Comparison of ENCODE assay signal across 9 cellular contexts in genomic region chr1:247104965-247105364, GRCh38. TPM values are rescaled to one million over a fixed set of nuclear protein-coding genes. Genes with fewer than 3 reads are reported as not detected.
DNase-seq lines count a peak whose midpoint lies in the region; ATAC-seq and TF ChIP-seq lines count a peak whose summit lies in the region.
"Had no signal": no experiment of that assay in that cellular context is flagged by ENCODE, and none has a peak within 500 bp of the region (broad histone marks: within the 10 kb centered on the region; RNA-seq: fewer than 3 reads in every experiment).

No MANE protein-coding gene starts in this region.

- H3K36me3 Mint-ChIP-seq in activated T-helper 17 cell treated with anti-CD3 and anti-CD28 coated beads, Interleukin-2, amount 50 U/mL, for 72 hours (ENCODE audit: low read depth), result peaks cover 33% of the 10 kb centered on the region

- peaks cover 22% of the 10 kb centered on the region for H3K36me3 ChIP-seq in lower lobe of right lung
- H3K36me3 ChIP-seq in upper lobe of right lung, result peaks cover 22% of the 10 kb centered on the region

- TF ChIP-seq CTCF in lower lobe of right lung (IDR thresholded peaks at IDR 0.05) (no peak), upper lobe of right lung (IDR thresholded peaks at IDR 0.05) (no peak)

- H3K9me3 Mint-ChIP-seq in activated T-helper 17 cell treated with anti-CD3 and anti-CD28 coated beads, Interleukin-2, amount 50 U/mL, for 72 hours, result peaks cover 8% of the 10 kb centered on the region

- H3K4me3 ChIP-seq in right cardiac atrium (ENCODE audit: low read length) (peak overlapping the region; percentile 95), lower lobe of right lung (peak overlapping the region; percentile 82), upper lobe of right lung (peak overlapping the region; percentile 68)

- intact Hi-C loops in right cardiac atrium (cut with DNase I) (no loop called here), left cardiac atrium (cut with DNase I) (no loop called here), lower lobe of right lung (cut with DNase I) (no loop called here), upper lobe of right lung (cut with DNase I) (no loop called here)

- no peak for DNase-seq in right cardiac atrium
- DNase-seq in left cardiac atrium, result no peak
- DNase-seq in lower lobe of right lung, result no peak
- DNase-seq in upper lobe of right lung, result no peak
- DNase-seq in activated gamma-delta T cell treated with Interleukin-2 at 50 U/mL for 16 hours, result no peak
- DNase-seq in stimulated activated CD4-positive, alpha-beta T cell treated with anti-CD3 and anti-CD28 coated beads, Interleukin-4, amount 100 ng/mL, for 4 hours, result no peak

- no peak overlapping the region for H3K27ac Mint-ChIP-seq in activated T-helper 17 cell treated with anti-CD3 and anti-CD28 coated beads, Interleukin-2, amount 50 U/mL, for 72 hours

- H3K4me1 ChIP-seq in right cardiac atrium (ENCODE audit: control insufficient read depth, insufficient read depth, low read length) (no peaks in the 10 kb centered on the region), lower lobe of right lung (peaks cover 5% of the 10 kb centered on the region), upper lobe of right lung (peaks cover 18% of the 10 kb centered on the region)
- H3K4me1 ChIP-seq: Caco-2 had no signal

- H3K9me3 ChIP-seq in right cardiac atrium (ENCODE audit: control insufficient read depth, low read length) (no peaks in the 10 kb centered on the region), lower lobe of right lung (peaks cover 20% of the 10 kb centered on the region), upper lobe of right lung (peaks cover 22% of the 10 kb centered on the region)

- H3K4me1 Mint-ChIP-seq in activated T-helper 17 cell treated with anti-CD3 and anti-CD28 coated beads, Interleukin-2, amount 50 U/mL, for 72 hours, result no peaks in the 10 kb centered on the region

- peak overlapping the region; percentile 81 for H3K4me3 Mint-ChIP-seq in activated T-helper 17 cell treated with anti-CD3 and anti-CD28 coated beads, Interleukin-2, amount 50 U/mL, for 72 hours

- no peak for ATAC-seq in right cardiac atrium
- ATAC-seq in left cardiac atrium, result no peak
- ATAC-seq in activated T-helper 17 cell treated with anti-CD3 and anti-CD28 coated beads, Interleukin-2, amount 50 U/mL, for 72 hours (replicated peaks), result no peak
- no peak for ATAC-seq in lower lobe of right lung
- no peak for ATAC-seq in upper lobe of right lung
- no peak for ATAC-seq in GM21381 (IDR thresholded peaks at IDR 0.05; ENCODE audit: unreplicated experiment)

- H3K27me3 ChIP-seq in right cardiac atrium (ENCODE audit: control insufficient read depth, insufficient read depth), result no peaks in the 10 kb centered on the region
- no peaks in the 10 kb centered on the region for H3K27me3 ChIP-seq in lower lobe of right lung (ENCODE audit: low read depth)
- H3K27me3 ChIP-seq in upper lobe of right lung, result no peaks in the 10 kb centered on the region

- peaks cover 25% of the 10 kb centered on the region for H3K27me3 Mint-ChIP-seq in activated T-helper 17 cell treated with anti-CD3 and anti-CD28 coated beads, Interleukin-2, amount 50 U/mL, for 72 hours

- no peak overlapping the region for H3K27ac ChIP-seq in right cardiac atrium (ENCODE audit: low read length)
- H3K27ac ChIP-seq in lower lobe of right lung, result no peak overlapping the region
- H3K27ac ChIP-seq in upper lobe of right lung, result no peak overlapping the region

- WGBS in right cardiac atrium, result 80% methylated on average over 13 of the region's 13 CpGs

RNA-seq across cellular contexts. Expression of gene ZNF669, which starts 0.8 kb away (rescaled TPM):
- total RNA-seq in right cardiac atrium, result 1 to 10 TPM; 3.2 to 6.0 (median 5.1) TPM
- 3.4 TPM for polyA plus RNA-seq in right cardiac atrium
- 1 to 10 TPM; 5.1 TPM for total RNA-seq in left cardiac atrium
- 1 to 10 TPM; 5.7 to 7.1 TPM for total RNA-seq in activated T-helper 17 cell treated with anti-CD3 and anti-CD28 coated beads, Interleukin-2, amount 50 U/mL, for 72 hours
- total RNA-seq in lower lobe of right lung, result 9.0 TPM
- 8.9 TPM for total RNA-seq in upper lobe of right lung

RNA-seq across cellular contexts. Expression of gene ZNF670, which starts 26.4 kb away (rescaled TPM):
- total RNA-seq in right cardiac atrium, result 1 to 10 TPM; 1.6 to 2.1 (median 1.8) TPM
- polyA plus RNA-seq in right cardiac atrium, result 1.3 TPM
- 1 to 10 TPM; 1.5 to 1.8 TPM for total RNA-seq in left cardiac atrium
- 1 to 10 TPM; 2.7 to 3.3 TPM for total RNA-seq in activated T-helper 17 cell treated with anti-CD3 and anti-CD28 coated beads, Interleukin-2, amount 50 U/mL, for 72 hours
- total RNA-seq in lower lobe of right lung, result 3.2 TPM
- 3.2 TPM for total RNA-seq in upper lobe of right lung
